8 cellular contexts compared by ENCODE assay signal in genomic region chr1:20787775-20788488, GRCh38. TPM values are rescaled to one million over a fixed set of nuclear protein-coding genes. Genes with fewer than 3 reads are reported as not detected.
DNase-seq lines count a peak whose midpoint lies in the region; TF ChIP-seq lines count a peak whose summit lies in the region.

No MANE protein-coding gene starts in this region.

- H3K4me3 Mint-ChIP-seq in activated CD4-positive, alpha-beta T cell treated with anti-CD3 and anti-CD28 coated beads, Interleukin-2, amount 10 ng/mL, durations not matched to agents 7 days and 5 days = peak overlapping the region; percentile 98
- peak overlapping the region; percentile 90 for H3K4me3 Mint-ChIP-seq in activated naive CD8-positive, alpha-beta T cell treated with anti-CD3 and anti-CD28 coated beads for 36 hours

- peak overlapping the region; percentile 82 for H3K9ac ChIP-seq in iPS-15b (ENCODE audit: low read depth, low read length)

- H3K36me3 ChIP-seq in iPS-15b (ENCODE audit: control insufficient read depth, insufficient read depth, low read length) (peaks cover 3% of the 10 kb centered on the region), spleen (no peaks in the 10 kb centered on the region)

- H3K9me3 Mint-ChIP-seq in activated CD4-positive, alpha-beta T cell treated with anti-CD3 and anti-CD28 coated beads, Interleukin-2, amount 10 ng/mL, durations not matched to agents 7 days and 5 days = no peaks in the 10 kb centered on the region
- no peaks in the 10 kb centered on the region for H3K9me3 Mint-ChIP-seq in activated naive CD8-positive, alpha-beta T cell treated with anti-CD3 and anti-CD28 coated beads for 36 hours

- no peak for TF ChIP-seq POLR2A in spleen (IDR thresholded peaks at IDR 0.05)

- TF ChIP-seq CTCF in spleen (IDR thresholded peaks at IDR 0.05 in 8 of 11, conservative IDR thresholded peaks at IDR 0.05 in 3 of 11) = no peak

- H3K27ac ChIP-seq in spleen = peak overlapping the region; percentile 96 to 99 (median 98)

- H3K27me3 Mint-ChIP-seq in activated CD4-positive, alpha-beta T cell treated with anti-CD3 and anti-CD28 coated beads, Interleukin-2, amount 10 ng/mL, durations not matched to agents 7 days and 5 days = no peaks in the 10 kb centered on the region
- H3K27me3 Mint-ChIP-seq in activated naive CD8-positive, alpha-beta T cell treated with anti-CD3 and anti-CD28 coated beads for 36 hours = no peaks in the 10 kb centered on the region

- POLR2A ChIA-PET in activated CD4-positive, alpha-beta T cell treated with anti-CD3 and anti-CD28 coated beads, Interleukin-2, amount 10 ng/mL, durations not matched to agents 7 days and 5 days (lab: Charles Lee) = no interaction called here

- peaks cover 29% of the 10 kb centered on the region for H3K4me1 Mint-ChIP-seq in activated CD4-positive, alpha-beta T cell treated with anti-CD3 and anti-CD28 coated beads, Interleukin-2, amount 10 ng/mL, durations not matched to agents 7 days and 5 days
- H3K4me1 Mint-ChIP-seq in activated naive CD8-positive, alpha-beta T cell treated with anti-CD3 and anti-CD28 coated beads for 36 hours = peaks cover 27% of the 10 kb centered on the region

- DNase-seq in activated CD4-positive, alpha-beta T cell treated with anti-CD3 and anti-CD28 coated beads, Interleukin-2, amount 10 ng/mL, durations not matched to agents 7 days and 5 days = no peak
- no peak for DNase-seq in activated CD4-positive, alpha-beta T cell treated with anti-CD3 and anti-CD28 coated beads, Interleukin-2, amount 50 U/mL, for 4 hours
- DNase-seq in NCI-H187 treated with DMSO at 0.1 percent for 48 hours (lab: John Stamatoyannopoulos, UW) = peak; percentile 28
- DNase-seq in activated naive CD8-positive, alpha-beta T cell treated with anti-CD3 and anti-CD28 coated beads for 36 hours = no peak
- no peak for DNase-seq in spleen
- DNase-seq in putamen (ENCODE audit: low spot score) = no peak
- no peak for DNase-seq in cerebellum (ENCODE audit: low spot score)

- CTCF ChIA-PET in activated CD4-positive, alpha-beta T cell treated with anti-CD3 and anti-CD28 coated beads, Interleukin-2, amount 10 ng/mL, durations not matched to agents 7 days and 5 days (lab: Charles Lee) = interaction anchor here (1.0 to 1.3 kb wide), 2 partner anchors 19 to 25 kb away, joined by 3 to 4 read pairs; no protein-coding TSS in a partner anchor

- peak overlapping the region; percentile 96 for H3K27ac Mint-ChIP-seq in activated CD4-positive, alpha-beta T cell treated with anti-CD3 and anti-CD28 coated beads, Interleukin-2, amount 10 ng/mL, durations not matched to agents 7 days and 5 days
- H3K27ac Mint-ChIP-seq in activated naive CD8-positive, alpha-beta T cell treated with anti-CD3 and anti-CD28 coated beads for 36 hours = peak overlapping the region; percentile 96

- peak overlapping the region; percentile 81 for H3K4me3 ChIP-seq in iPS-15b (ENCODE audit: low read depth, low read length)
- H3K4me3 ChIP-seq in spleen = peak overlapping the region; percentile 88 to 99 (median 96)

- WGBS in spleen, 5 donors = 17 to 23% (median 17%) methylated on average over 16 of the region's 16 CpGs

- peaks cover 11% of the 10 kb centered on the region for H3K36me3 Mint-ChIP-seq in activated CD4-positive, alpha-beta T cell treated with anti-CD3 and anti-CD28 coated beads, Interleukin-2, amount 10 ng/mL, durations not matched to agents 7 days and 5 days (ENCODE audit: low read depth)
- peaks cover 12% of the 10 kb centered on the region for H3K36me3 Mint-ChIP-seq in activated naive CD8-positive, alpha-beta T cell treated with anti-CD3 and anti-CD28 coated beads for 36 hours

- H3K4me1 ChIP-seq in iPS-15b (ENCODE audit: control insufficient read depth, insufficient read depth, low read length) = peaks cover 3% of the 10 kb centered on the region
- H3K4me1 ChIP-seq in spleen = peaks cover 13 to 44% (median 38%) of the 10 kb centered on the region in 6 donors

- H3K9me3 ChIP-seq in iPS-15b (ENCODE audit: control insufficient read depth, insufficient read depth, low read length) (no peaks in the 10 kb centered on the region), spleen (no peaks in the 10 kb centered on the region)

- no peaks in the 10 kb centered on the region for H3K27me3 ChIP-seq in iPS-15b (ENCODE audit: control insufficient read depth, insufficient read depth, low read length)
- no peaks in the 10 kb centered on the region for H3K27me3 ChIP-seq in spleen (replicated peaks in 1 of 7)

- intact Hi-C loops in spleen (cut with DNase I; ENCODE audit: low total_unique reads) = loop anchor here (10.0 kb wide), 1 partner anchor 387 kb away; the partner anchor contains the start of gene EIF4G3

RNA-seq across cellular contexts. Expression of gene HP1BP3, which starts 0.8 kb away (rescaled TPM):
- 100 to 1,000 TPM; 369 to 407 TPM for total RNA-seq in activated CD4-positive, alpha-beta T cell treated with anti-CD3 and anti-CD28 coated beads, Interleukin-2, amount 10 ng/mL, durations not matched to agents 7 days and 5 days
- 100 to 1,000 TPM; 156 to 169 TPM for total RNA-seq in activated naive CD8-positive, alpha-beta T cell treated with anti-CD3 and anti-CD28 coated beads for 36 hours
- total RNA-seq in spleen = 100 to 1,000 TPM; 170 to 272 (median 199) TPM
- 10 to 100 TPM; 47.3 to 80.3 (median 65.8) TPM for polyA plus RNA-seq in spleen
- total RNA-seq in cerebellum = 308 TPM

RNA-seq across cellular contexts. Expression of gene SH2D5, which starts 55.4 kb away (rescaled TPM):
- not detected for total RNA-seq in activated CD4-positive, alpha-beta T cell treated with anti-CD3 and anti-CD28 coated beads, Interleukin-2, amount 10 ng/mL, durations not matched to agents 7 days and 5 days
- total RNA-seq in activated naive CD8-positive, alpha-beta T cell treated with anti-CD3 and anti-CD28 coated beads for 36 hours = 1 to 10 TPM; 2.7 to 2.8 TPM
- under 1 TPM in 2 of 7 donors, not detected in 5; 0.10 to 0.22 TPM for total RNA-seq in spleen
- polyA plus RNA-seq in spleen = under 1 TPM; 0.02 to 0.05 (median 0.03) TPM
- total RNA-seq in cerebellum = 2.1 TPM
